21 cellular contexts compared by ENCODE assay signal in the genomic region with DNA sequence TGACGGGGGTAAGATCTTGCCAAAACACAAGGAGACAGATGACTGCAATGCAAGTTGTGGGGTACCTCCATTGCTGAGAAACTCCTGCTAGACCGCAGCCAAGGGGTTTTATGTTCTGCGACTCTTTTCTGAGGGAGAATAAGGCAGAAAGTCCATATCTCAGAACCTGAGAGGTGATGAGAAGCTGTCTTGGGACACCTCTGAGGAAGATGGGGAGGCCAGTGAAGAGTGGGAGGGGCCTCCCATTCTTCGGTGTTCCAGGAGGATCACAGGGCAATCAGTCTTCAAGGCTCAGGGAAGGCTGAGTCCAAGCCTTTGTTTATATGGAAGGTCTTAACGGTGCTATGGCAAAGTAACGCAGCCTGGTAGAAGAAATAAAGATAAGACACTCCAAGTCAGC. TPM values are rescaled to one million over a fixed set of nuclear protein-coding genes. Genes with fewer than 3 reads are reported as not detected.
DNase-seq lines count a peak whose midpoint lies in the region; ATAC-seq and TF ChIP-seq lines count a peak whose summit lies in the region.
"Had no signal": no experiment of that assay in that cellular context is flagged by ENCODE, and none has a peak within 500 bp of the region (broad histone marks: within the 10 kb centered on the region; RNA-seq: fewer than 3 reads in every experiment).

No MANE protein-coding gene starts in this region.

- H2BK120ac ChIP-seq in neuronal stem cell (ENCODE audit: low read depth, low read length) = no peak overlapping the region

- H4K91ac ChIP-seq in neuronal stem cell (ENCODE audit: low read depth, low read length, poor library complexity) = no peak overlapping the region

- H3K27ac ChIP-seq in GM23338 (ENCODE audit: low read depth) (no peak overlapping the region), HUES6 (ENCODE audit: low read depth, low read length) (peak overlapping the region; percentile 66; the same call in 1 of the 2 replicates), hepatocyte (peak overlapping the region; percentile 68), neuronal stem cell (replicated peaks; ENCODE audit: low read length) (no peak overlapping the region)
- H3K27ac ChIP-seq: GM23248, KMS-11, SJSA1 had no signal

- 38% methylated on average over 6 of the region's 6 CpGs for WGBS in hepatocyte (ENCODE audit: low lambda C conversion rate, missing lambda C conversion rate)
- WGBS in neuronal stem cell (ENCODE audit: extremely low coverage in 2 of 2, insufficient read length in 2 of 2, insufficient replicate concordance in 1 of 2), 2 donors = no CpG with 5 or more reads among the region's 6 CpGs

- H3K27me3 ChIP-seq in GM23338 (ENCODE audit: insufficient read depth) = no peaks in the 10 kb centered on the region
- no peaks in the 10 kb centered on the region for H3K27me3 ChIP-seq in HUES6 (ENCODE audit: control insufficient read depth, insufficient read depth, low read length)
- no peaks in the 10 kb centered on the region for H3K27me3 ChIP-seq in hepatocyte
- H3K27me3 ChIP-seq in neuronal stem cell (ENCODE audit: control insufficient read depth in 3 of 3, insufficient read depth in 3 of 3, low read depth in 1 of 3, low read length in 3 of 3) = peaks cover 0 to under 1% (median 0%) of the 10 kb centered on the region in 3 experiments
- H3K27me3 ChIP-seq: BE2C, SJSA1 had no signal

- H2BK5ac ChIP-seq in neuronal stem cell (ENCODE audit: low read length) = no peak overlapping the region

- H2AK5ac ChIP-seq in neuronal stem cell (ENCODE audit: low read depth, low read length) = no peak overlapping the region

- peaks cover 7% of the 10 kb centered on the region; the same call in 1 of the 2 replicates for H3K36me3 ChIP-seq in GM23338 (ENCODE audit: insufficient read depth)
- H3K36me3 ChIP-seq in HUES6 (ENCODE audit: control insufficient read depth, insufficient read depth, low read length) = no peaks in the 10 kb centered on the region
- no peaks in the 10 kb centered on the region for H3K36me3 ChIP-seq in hepatocyte (replicated peaks; ENCODE audit: insufficient read depth, low read depth)
- H3K36me3 ChIP-seq in neuronal stem cell (replicated peaks in 1 of 2; ENCODE audit: control insufficient read depth in 2 of 2, insufficient read depth in 2 of 2, low read length in 2 of 2) = no peaks in the 10 kb centered on the region
- H3K36me3 ChIP-seq: BE2C, SJSA1 had no signal

- no peak for TF ChIP-seq CTCF in GM23338 (conservative IDR thresholded peaks at IDR 0.05; ENCODE audit: low read depth in 2 of 2)
- no peak for TF ChIP-seq CTCF in hepatocyte (IDR thresholded peaks at IDR 0.05; ENCODE audit: poor library complexity)

- H3K36me3 Mint-ChIP-seq in GM23338 (ENCODE audit: low read depth) = peaks cover 10% of the 10 kb centered on the region; the same call in 2 of the 3 replicates

- H3K9me3 ChIP-seq in HUES6 (ENCODE audit: control insufficient read depth, insufficient read depth, low read depth, low read length) = peaks cover 10% of the 10 kb centered on the region
- peaks cover 5% of the 10 kb centered on the region for H3K9me3 ChIP-seq in hepatocyte (ENCODE audit: low read depth)
- H3K9me3 ChIP-seq in neuronal stem cell (replicated peaks in 1 of 2; ENCODE audit: control insufficient read depth in 2 of 2, insufficient read depth in 1 of 2, low read depth in 1 of 2, low read length in 2 of 2) = peaks cover 2 to 9% of the 10 kb centered on the region in 2 donors
- H3K9me3 ChIP-seq: BE2C, SJSA1 had no signal

- DNase-seq in GM23338 (ENCODE audit: low spot score) = peak; percentile 25
- DNase-seq in hepatocyte (ENCODE audit: low spot score) = no peak
- DNase-seq in neuronal stem cell (ENCODE audit: low spot score) = no peak
- DNase-seq in NCI-H1694 treated with DMSO at 0.1 percent for 48 hours (lab: John Stamatoyannopoulos, UW) = no peak
- DNase-seq: BE2C, DND-41, GM23248, IMR-90, NCI-H1105, NCI-H2081 treated with DMSO at 0.1 percent for 48 hours, NCI-H524 treated with DMSO at 0.1 percent for 48 hours, NCI-H82 had no signal

- H3K14ac ChIP-seq in neuronal stem cell (ENCODE audit: low read length) = no peak overlapping the region

- no peaks in the 10 kb centered on the region for H3K79me2 ChIP-seq in GM23338 (replicated peaks; ENCODE audit: insufficient read depth)
- peaks cover 63% of the 10 kb centered on the region for H3K79me2 ChIP-seq in hepatocyte

- H3K27me3 Mint-ChIP-seq in GM23338 (ENCODE audit: insufficient read depth, low read depth, poor library complexity) = peaks cover 5% of the 10 kb centered on the region

- ATAC-seq in GM23338 (peak; percentile 80), GM18511 (IDR thresholded peaks at IDR 0.05; ENCODE audit: unreplicated experiment) (no peak), HG03571 (IDR thresholded peaks at IDR 0.05; ENCODE audit: unreplicated experiment) (no peak)
- ATAC-seq: HCT116, Panc1 had no signal

- no peaks in the 10 kb centered on the region for H3K79me1 ChIP-seq in neuronal stem cell (ENCODE audit: low read depth, low read length)

- no peak overlapping the region for H2BK15ac ChIP-seq in neuronal stem cell (ENCODE audit: low read length)

- H3K9me2 ChIP-seq in GM23338 (ENCODE audit: insufficient read depth) = no peaks in the 10 kb centered on the region
- no peaks in the 10 kb centered on the region for H3K9me2 ChIP-seq in hepatocyte (replicated peaks; ENCODE audit: insufficient read depth)

- H3K4me3 Mint-ChIP-seq in GM23338 = no peak overlapping the region

- H3K18ac ChIP-seq in neuronal stem cell (ENCODE audit: low read length) = no peak overlapping the region

- H2AFZ ChIP-seq in GM23338 (peak overlapping the region; percentile 45), hepatocyte (no peak overlapping the region), neuronal stem cell (ENCODE audit: low read length) (peak overlapping the region; percentile 27)
- H2AFZ ChIP-seq: GM23248 had no signal

- H3K9ac ChIP-seq in HUES6 (ENCODE audit: low read length) (no peak overlapping the region), neuronal stem cell (ENCODE audit: low read depth, low read length, poor library complexity) (no peak overlapping the region)
- H3K9ac ChIP-seq: GM23248, KMS-11 had no signal

- H3F3A ChIP-seq in GM23338 (replicated peaks; ENCODE audit: low read depth) = no peaks in the 10 kb centered on the region

- H3K23ac ChIP-seq in neuronal stem cell (ENCODE audit: low read depth, low read length, poor library complexity) = no peak overlapping the region

- H3K4me1 ChIP-seq in GM23338 (ENCODE audit: insufficient read depth) (peaks cover 14% of the 10 kb centered on the region), HUES6 (ENCODE audit: control insufficient read depth, insufficient read depth, low read length) (peaks cover 17% of the 10 kb centered on the region), hepatocyte (ENCODE audit: insufficient read depth) (peaks cover 24% of the 10 kb centered on the region), neuronal stem cell (ENCODE audit: control insufficient read depth in 2 of 2, insufficient read depth in 1 of 2, low read depth in 1 of 2, low read length in 2 of 2) (peaks cover 0 to 3% of the 10 kb centered on the region in 2 donors)
- H3K4me1 ChIP-seq: SJSA1 had no signal

- no peak overlapping the region for H3K4ac ChIP-seq in neuronal stem cell (ENCODE audit: low read length)

- H4K20me1 ChIP-seq in GM23338 (replicated peaks; ENCODE audit: insufficient read depth) = no peaks in the 10 kb centered on the region; the same call in 1 of the 2 replicates
- H4K20me1 ChIP-seq in hepatocyte (ENCODE audit: insufficient read depth, poor library complexity, severe bottlenecking) = peaks cover 2% of the 10 kb centered on the region

- H3K4me3 ChIP-seq in GM23338 (no peak overlapping the region), HUES6 (ENCODE audit: low read depth, low read length) (no peak overlapping the region), hepatocyte (no peak overlapping the region), neuronal stem cell (ENCODE audit: low read length in 2 of 2) (no peak overlapping the region)
- H3K4me3 ChIP-seq: GM23248, SJSA1 had no signal

- peaks cover 11% of the 10 kb centered on the region for H3K9me3 Mint-ChIP-seq in GM23338

- H3K4me1 Mint-ChIP-seq in GM23338 = peaks cover 17% of the 10 kb centered on the region

- H3K27ac Mint-ChIP-seq in GM23338 = no peak overlapping the region

- H2BK12ac ChIP-seq in neuronal stem cell (ENCODE audit: low read length) = no peak overlapping the region

- no peak overlapping the region for H4K8ac ChIP-seq in neuronal stem cell (ENCODE audit: low read depth, low read length)

- H3K4me2 ChIP-seq in GM23338 (no peak overlapping the region), hepatocyte (peak overlapping the region; percentile 53), neuronal stem cell (ENCODE audit: insufficient read depth, low read length, poor library complexity, severe bottlenecking) (no peak overlapping the region)
- H3K4me2 ChIP-seq: KMS-11 had no signal

TF ChIP-seq in GM23338, 12 proteins besides CTCF, POLR2A, EP300 and RAD21 (continues in another document):
- TF ChIP-seq JUNB (IDR thresholded peaks at IDR 0.05; ENCODE audit: unreplicated experiment) (no peak), CREB1 (CRISPR knock-in tag; IDR thresholded peaks at IDR 0.05; ENCODE audit: low read depth) (no peak), STAT1 (IDR thresholded peaks at IDR 0.05; ENCODE audit: unreplicated experiment) (no peak)

RNA-seq across cellular contexts. Expression of gene CYP27A1, which starts 18.0 kb away (rescaled TPM):
- total RNA-seq in GM23338 (2014; rRNA removed; shearing (Covaris generic)) = 4.2 and 6.9 TPM in 2 replicates
- polyA plus RNA-seq in GM23338 (2016; fragmentation: Nextera tagmentation; extraction: Ambion mirVana) = 2.0 and 2.2 TPM in 2 replicates
- 34.5 and 38.8 TPM in 2 replicates for total RNA-seq in hepatocyte
- polyA plus RNA-seq in hepatocyte = 35.9 and 44.8 TPM in 2 replicates
- polyA plus RNA-seq in neuronal stem cell (2013, experiment 1 of 2) = 0.99 TPM
- polyA plus RNA-seq in neuronal stem cell (2013, experiment 2 of 2) = 0.84 TPM
- total RNA-seq: G401 had no signal

RNA-seq across cellular contexts. Expression of gene PRKAG3, which starts 31.6 kb away (rescaled TPM):
- not detected in 2 replicates for total RNA-seq in GM23338 (2014; rRNA removed; shearing (Covaris generic))
- not detected in 2 replicates for polyA plus RNA-seq in GM23338 (2016; fragmentation: Nextera tagmentation; extraction: Ambion mirVana)
- not detected in 2 replicates for total RNA-seq in hepatocyte
- polyA plus RNA-seq in hepatocyte = 0.23 TPM in 1 of 2 replicates, not detected in the other
- polyA plus RNA-seq in neuronal stem cell (2013, experiment 1 of 2) = not detected
- not detected for polyA plus RNA-seq in neuronal stem cell (2013, experiment 2 of 2)
- total RNA-seq: A673, G401, GM23248, IMR-90, SJSA1 had no signal
- polyA plus RNA-seq: GM23248, IMR-90 had no signal

RNA-seq across cellular contexts. Expression of gene WNT6, which starts 59.6 kb away (rescaled TPM):
- not detected in 2 replicates for total RNA-seq in GM23338 (2014; rRNA removed; shearing (Covaris generic))
- not detected in 2 replicates for polyA plus RNA-seq in GM23338 (2016; fragmentation: Nextera tagmentation; extraction: Ambion mirVana)
- 7.1 and 11.3 TPM in 2 replicates for total RNA-seq in hepatocyte
- polyA plus RNA-seq in hepatocyte = 22.8 and 39.3 TPM in 2 replicates
- polyA plus RNA-seq in neuronal stem cell (2013, experiment 1 of 2) = not detected
- polyA plus RNA-seq in neuronal stem cell (2013, experiment 2 of 2) = 0.03 TPM
- total RNA-seq: A673, GM23248, IMR-90, SJSA1 had no signal
- polyA plus RNA-seq: GM23248, IMR-90 had no signal

Comparison
In these comparisons a context has a peak if more than half of its experiments do, and no peak if none do; other contexts are left out.
1. H3K27ac ChIP-seq: peak in HUES6 (single experiment) and hepatocyte (single experiment); none in GM23338 (single experiment) and neuronal stem cell (single experiment).